Comparison of ENCODE assay signal across 11 cellular contexts in the genomic region with DNA sequence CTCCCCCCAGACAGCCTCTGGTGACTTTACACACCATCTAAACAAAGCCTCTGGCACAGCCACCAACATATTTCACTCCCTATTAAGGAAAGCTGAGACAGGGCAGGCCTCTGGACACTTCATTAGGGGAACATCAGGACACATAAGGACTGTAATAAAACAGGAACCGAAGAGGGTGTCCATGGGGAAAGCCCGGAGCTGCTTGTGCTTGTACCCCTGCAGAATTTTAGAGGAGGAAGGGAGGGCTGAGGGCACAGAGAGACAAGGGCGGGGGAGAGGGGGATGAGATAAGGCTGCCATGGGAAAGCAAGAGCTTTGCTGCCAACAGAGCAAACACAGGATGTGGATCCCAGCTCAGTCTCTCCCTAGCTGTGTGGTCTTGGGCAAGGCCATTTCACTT.
"Had no signal": no experiment of that assay in that cellular context is flagged by ENCODE, and none has a peak within 500 bp of the region (broad histone marks: within the 10 kb centered on the region; RNA-seq: fewer than 3 reads in every experiment).

No MANE protein-coding gene starts in this region.

- DNase-seq: activated gamma-delta T cell; activated naive CD8-positive, alpha-beta T cell treated with anti-CD3 and anti-CD28 coated beads for 36 hours; activated T-cell treated with anti-CD3 and anti-CD28 coated beads, Interleukin-2, amount 50 U/mL, for 1 hour; brain microvascular endothelial cell; dermis blood vessel endothelial cell; stimulated activated CD4-positive, alpha-beta T cell treated with anti-CD3 and anti-CD28 coated beads, Interleukin-4, amount 100 ng/mL, for 1 hour; stimulated activated CD8-positive, alpha-beta memory T cell treated with anti-CD3 and anti-CD28 coated beads, Interleukin-4, amount 100 ng/mL, for 48 hours; stimulated activated naive CD8-positive, alpha-beta T cell treated with anti-CD3 and anti-CD28 coated beads, Interleukin-15, Interleukin-2, amounts not matched to agents 100 U/mL and 50 U/mL, for 24 hours; upper lobe of right lung had no signal

- ATAC-seq: activated CD4-positive, CD25-positive, alpha-beta regulatory T cell treated with anti-CD3 and anti-CD28 coated beads, Interleukin-2, amount 50 U/mL, for 24 hours; gastroesophageal sphincter; stimulated activated naive CD8-positive, alpha-beta T cell treated with anti-CD3 and anti-CD28 coated beads, Interleukin-15, Interleukin-2, amounts not matched to agents 100 U/mL and 50 U/mL, for 24 hours; upper lobe of right lung had no signal
